Comparison of ENCODE assay signal across 21 cellular contexts in genomic region chr3:151204530-151205401, GRCh38. TPM values are rescaled to one million over a fixed set of nuclear protein-coding genes. Genes with fewer than 3 reads are reported as not detected.
DNase-seq lines count a peak whose midpoint lies in the region; ATAC-seq and TF ChIP-seq lines count a peak whose summit lies in the region.
"Had no signal": no experiment of that assay in that cellular context is flagged by ENCODE, and none has a peak within 500 bp of the region (broad histone marks: within the 10 kb centered on the region; RNA-seq: fewer than 3 reads in every experiment).

No MANE protein-coding gene starts in this region.

- CTCF ChIA-PET in CD8-positive, alpha-beta T cell (lab: Charles Lee): interaction anchor here (1.3 to 4.5 kb wide), 4 partner anchors 22 to 78 kb away, joined by 3 to 21 read pairs (median 11); no protein-coding TSS in a partner anchor

- H4K20me1 ChIP-seq in GM23338 (replicated peaks; ENCODE audit: insufficient read depth): no peaks in the 10 kb centered on the region

- no peaks in the 10 kb centered on the region for H3K36me3 ChIP-seq in CD8-positive, alpha-beta T cell (ENCODE audit: insufficient read depth, low read length)
- H3K36me3 ChIP-seq in GM23338 (ENCODE audit: insufficient read depth): no peaks in the 10 kb centered on the region
- no peaks in the 10 kb centered on the region for H3K36me3 ChIP-seq in mucosa of rectum (ENCODE audit: control insufficient read depth in 2 of 2, insufficient read depth in 2 of 2, low read length in 2 of 2)
- no peaks in the 10 kb centered on the region for H3K36me3 ChIP-seq in psoas muscle (ENCODE audit: insufficient read depth in 1 of 2, low read depth in 1 of 2)
- H3K36me3 ChIP-seq: heart right ventricle, SJSA1 had no signal

- H3K27me3 ChIP-seq in CD8-positive, alpha-beta T cell (ENCODE audit: insufficient read depth, low read length): no peaks in the 10 kb centered on the region
- H3K27me3 ChIP-seq in GM23338 (ENCODE audit: insufficient read depth): no peaks in the 10 kb centered on the region
- H3K27me3 ChIP-seq in mucosa of rectum (ENCODE audit: control insufficient read depth in 2 of 2, insufficient read depth in 2 of 2, low read length in 2 of 2): no peaks in the 10 kb centered on the region
- H3K27me3 ChIP-seq in psoas muscle (ENCODE audit: insufficient read depth in 3 of 3, low read length in 2 of 3): no peaks in the 10 kb centered on the region
- H3K27me3 ChIP-seq: heart right ventricle had no signal

- peaks cover 57% of the 10 kb centered on the region for H3K4me1 ChIP-seq in CD8-positive, alpha-beta T cell (ENCODE audit: insufficient read depth, low read length)
- peaks cover 4% of the 10 kb centered on the region; the same call in 1 of the 2 replicates for H3K4me1 ChIP-seq in GM23338 (ENCODE audit: insufficient read depth)
- no peaks in the 10 kb centered on the region for H3K4me1 ChIP-seq in mucosa of rectum (ENCODE audit: control insufficient read depth in 2 of 2, insufficient read depth in 2 of 2, low read length in 2 of 2)
- H3K4me1 ChIP-seq in psoas muscle: no peaks in the 10 kb centered on the region

- H3K27ac Mint-ChIP-seq in CD8-positive, alpha-beta T cell: peak overlapping the region; percentile 91
- 0 out of 2 replicates have a peak overlapping the region, but pooled peaks have one; percentile 18 for H3K27ac Mint-ChIP-seq in GM23338
- peak overlapping the region; percentile 94 for H3K27ac Mint-ChIP-seq in activated T-helper 2 cell treated with anti-CD3 and anti-CD28 coated beads, Interferon-gamma antibody, Interleukin-2, Interleukin-4, amounts not matched to agents 10 μg/mL and 5 μg/mL and 100 μg/mL, durations not matched to agents 14 hours and 24 hours and 36 hours
- H3K27ac Mint-ChIP-seq: B cell, memory B cell had no signal

- H3K4me1 Mint-ChIP-seq in CD8-positive, alpha-beta T cell (ENCODE audit: low read depth): peaks cover 78% of the 10 kb centered on the region
- H3K4me1 Mint-ChIP-seq in GM23338: peaks cover 11% of the 10 kb centered on the region
- peaks cover 51% of the 10 kb centered on the region for H3K4me1 Mint-ChIP-seq in activated T-helper 2 cell treated with anti-CD3 and anti-CD28 coated beads, Interferon-gamma antibody, Interleukin-2, Interleukin-4, amounts not matched to agents 10 μg/mL and 5 μg/mL and 100 μg/mL, durations not matched to agents 14 hours and 24 hours and 36 hours (ENCODE audit: low read depth)
- H3K4me1 Mint-ChIP-seq: B cell had no signal

- H3K9me2 ChIP-seq in GM23338 (ENCODE audit: insufficient read depth): no peaks in the 10 kb centered on the region

- TF ChIP-seq CTCF in CD8-positive, alpha-beta T cell (IDR thresholded peaks at IDR 0.05): no peak
- TF ChIP-seq CTCF in GM23338 (conservative IDR thresholded peaks at IDR 0.05; ENCODE audit: low read depth in 2 of 2) (no peak), psoas muscle (IDR thresholded peaks at IDR 0.05) (no peak)

- POLR2A ChIA-PET in CD8-positive, alpha-beta T cell (lab: Charles Lee): no interaction called here

- peaks cover 8% of the 10 kb centered on the region for H3K36me3 Mint-ChIP-seq in CD8-positive, alpha-beta T cell
- H3K36me3 Mint-ChIP-seq in GM23338 (ENCODE audit: low read depth): no peaks in the 10 kb centered on the region
- peaks cover 39% of the 10 kb centered on the region for H3K36me3 Mint-ChIP-seq in activated T-helper 2 cell treated with anti-CD3 and anti-CD28 coated beads, Interferon-gamma antibody, Interleukin-2, Interleukin-4, amounts not matched to agents 10 μg/mL and 5 μg/mL and 100 μg/mL, durations not matched to agents 14 hours and 24 hours and 36 hours (ENCODE audit: low read depth)
- H3K36me3 Mint-ChIP-seq: memory B cell had no signal

- peak overlapping the region; percentile 12 for H3K27ac ChIP-seq in CD8-positive, alpha-beta T cell (ENCODE audit: low read depth, low read length)
- H3K27ac ChIP-seq in GM23338 (ENCODE audit: low read depth) (no peak overlapping the region), mucosa of rectum (ENCODE audit: low read depth in 2 of 2, low read length in 2 of 2) (peak overlapping the region; percentile 8 to 11), psoas muscle (no peak overlapping the region)
- H3K27ac ChIP-seq: SJSA1 had no signal

- H3K4me3 ChIP-seq in CD8-positive, alpha-beta T cell (ENCODE audit: low read depth, low read length): no peak overlapping the region
- no peak overlapping the region for H3K4me3 ChIP-seq in GM23338
- no peak overlapping the region for H3K4me3 ChIP-seq in mucosa of rectum (ENCODE audit: low read length in 2 of 2)
- no peak overlapping the region for H3K4me3 ChIP-seq in psoas muscle
- H3K4me3 ChIP-seq: heart right ventricle, SJSA1 had no signal

- peak overlapping the region; percentile 68 for H3K4me3 Mint-ChIP-seq in CD8-positive, alpha-beta T cell
- no peak overlapping the region for H3K4me3 Mint-ChIP-seq in GM23338
- peak overlapping the region; percentile 67 for H3K4me3 Mint-ChIP-seq in activated T-helper 2 cell treated with anti-CD3 and anti-CD28 coated beads, Interferon-gamma antibody, Interleukin-2, Interleukin-4, amounts not matched to agents 10 μg/mL and 5 μg/mL and 100 μg/mL, durations not matched to agents 14 hours and 24 hours and 36 hours (ENCODE audit: low read depth)
- H3K4me3 Mint-ChIP-seq: B cell, memory B cell had no signal

- in situ Hi-C loops in ACHN (cut with HindIII; ENCODE audit: low pct_ligation_motif_present, low pct_unique_long_range_greater_than_20kb, low sequenced_read_pairs): no loop called here

- H3K9me3 Mint-ChIP-seq in CD8-positive, alpha-beta T cell: no peaks in the 10 kb centered on the region
- H3K9me3 Mint-ChIP-seq in GM23338: no peaks in the 10 kb centered on the region
- H3K9me3 Mint-ChIP-seq in activated T-helper 2 cell treated with anti-CD3 and anti-CD28 coated beads, Interferon-gamma antibody, Interleukin-2, Interleukin-4, amounts not matched to agents 10 μg/mL and 5 μg/mL and 100 μg/mL, durations not matched to agents 14 hours and 24 hours and 36 hours: no peaks in the 10 kb centered on the region
- H3K9me3 Mint-ChIP-seq: memory B cell had no signal

- no peaks in the 10 kb centered on the region for H3K9me3 ChIP-seq in CD8-positive, alpha-beta T cell (ENCODE audit: low read length)
- H3K9me3 ChIP-seq in mucosa of rectum (ENCODE audit: control insufficient read depth in 2 of 2, low read length in 2 of 2): no peaks in the 10 kb centered on the region
- no peaks in the 10 kb centered on the region for H3K9me3 ChIP-seq in psoas muscle
- H3K9me3 ChIP-seq: heart right ventricle, SJSA1 had no signal

- DNase-seq in CD8-positive, alpha-beta T cell: no peak
- no peak for DNase-seq in GM23338 (ENCODE audit: low spot score)
- DNase-seq in activated T-helper 2 cell treated with anti-CD3 and anti-CD28 coated beads, Interferon-gamma antibody, Interleukin-2, Interleukin-4, amounts not matched to agents 10 μg/mL and 5 μg/mL and 100 μg/mL, durations not matched to agents 14 hours and 24 hours and 36 hours (ENCODE audit: low spot score): no peak
- no peak for DNase-seq in psoas muscle
- DNase-seq in NCI-H187 (lab: John Stamatoyannopoulos, UW): no peak
- DNase-seq in HUDEP-2 (lab: John Stamatoyannopoulos, UW; ENCODE audit: unreplicated experiment in 76 of 76): no peak
- DNase-seq in ACHN: no peak
- DNase-seq: caudate nucleus; effector CD4-positive, alpha-beta T cell; GOT3; heart right ventricle; NCI-H1930; trophoblast cell had no signal

- no peaks in the 10 kb centered on the region for H3K27me3 Mint-ChIP-seq in CD8-positive, alpha-beta T cell (ENCODE audit: low read depth)
- peaks cover 3% of the 10 kb centered on the region for H3K27me3 Mint-ChIP-seq in GM23338 (ENCODE audit: insufficient read depth, low read depth, poor library complexity)
- no peaks in the 10 kb centered on the region for H3K27me3 Mint-ChIP-seq in activated T-helper 2 cell treated with anti-CD3 and anti-CD28 coated beads, Interferon-gamma antibody, Interleukin-2, Interleukin-4, amounts not matched to agents 10 μg/mL and 5 μg/mL and 100 μg/mL, durations not matched to agents 14 hours and 24 hours and 36 hours (ENCODE audit: low read depth)

- no peaks in the 10 kb centered on the region for H3K79me2 ChIP-seq in GM23338 (replicated peaks; ENCODE audit: insufficient read depth)

- ATAC-seq in CD8-positive, alpha-beta T cell: no peak
- ATAC-seq in GM23338 (no peak), psoas muscle (no peak)
- ATAC-seq: heart right ventricle had no signal

- no peak overlapping the region for H2AFZ ChIP-seq in GM23338

- H3F3A ChIP-seq in GM23338 (replicated peaks; ENCODE audit: low read depth): no peaks in the 10 kb centered on the region

- WGBS in psoas muscle, 3 donors: 87 to 91% (median 89%) methylated on average over 3 of the region's 3 CpGs

- H3K4me2 ChIP-seq in GM23338: no peak overlapping the region

- intact Hi-C loops in CD8-positive, alpha-beta T cell (cut with DNase I, micrococcal nuclease): loop anchor here (1.0 to 10.0 kb wide), 7 partner anchors 23 to 1960 kb away; partner anchors contain the start of genes EIF2A (in 1 of the 2), RAP2B (in 1 of the 2), SERP1 (in 1 of the 2) and SIAH2 (in 1 of the 2)
- intact Hi-C loops in activated T-helper 2 cell treated with anti-CD3 and anti-CD28 coated beads, Interferon-gamma antibody, Interleukin-2, Interleukin-4, amounts not matched to agents 10 μg/mL and 5 μg/mL and 100 μg/mL, durations not matched to agents 14 hours and 24 hours and 36 hours (cut with micrococcal nuclease): loop anchor here (1.0 to 10.0 kb wide), 6 partner anchors 64 to 1960 kb away; partner anchors contain the start of gene RAP2B
- intact Hi-C loops in psoas muscle (cut with DNase I): no loop called here

- H3K9ac ChIP-seq in mucosa of rectum (ENCODE audit: low read depth in 1 of 2, low read length in 2 of 2): no peak overlapping the region

TF ChIP-seq in GM23338, 12 proteins besides CTCF, POLR2A, EP300 and RAD21 (continues in another document):
- TF ChIP-seq EZH2phosphoT487 (IDR thresholded peaks at IDR 0.05; ENCODE audit: unreplicated experiment): no peak

RNA-seq across cellular contexts. Expression of gene GPR171, which starts 1.8 kb away (rescaled TPM):
- 10 to 100 TPM; 11.5 to 13.4 TPM for total RNA-seq in CD8-positive, alpha-beta T cell
- total RNA-seq in GM23338 (2014; rRNA removed; shearing (Covaris generic)): not detected in 2 replicates
- polyA plus RNA-seq in GM23338 (2016; fragmentation: Nextera tagmentation; extraction: Ambion mirVana) (2.4 and 3.4 TPM in 2 replicates), psoas muscle (under 1 TPM in 2 of 3 donors, not detected in 1; 0.05 to 0.10 TPM)
- total RNA-seq in activated T-helper 2 cell treated with anti-CD3 and anti-CD28 coated beads, Interferon-gamma antibody, Interleukin-2, Interleukin-4, amounts not matched to agents 10 μg/mL and 5 μg/mL and 100 μg/mL, durations not matched to agents 14 hours and 24 hours and 36 hours: 232 TPM in 2 replicates
- total RNA-seq in psoas muscle: under 1 TPM in 2 of 4 donors, not detected in 2; 0.13 to 0.27 TPM
- total RNA-seq: fibroblast of lung, NCI-H460, pulmonary artery endothelial cell, SJSA1 had no signal
- polyA plus RNA-seq: fibroblast of lung, neural cell had no signal

Comparison
In these comparisons a context has a peak if more than half of its experiments do, and no peak if none do; other contexts are left out.
1. H3K27ac ChIP-seq: peak in CD8-positive, alpha-beta T cell (single experiment) and mucosa of rectum (2 of 2); none in GM23338 (single experiment) and psoas muscle (single experiment).
2. H3K27ac Mint-ChIP-seq: peak in every context shown above with its lines; median percentile 94 in activated T-helper 2 cell treated with anti-CD3 and anti-CD28 coated beads, Interferon-gamma antibody, Interleukin-2, Interleukin-4, amounts not matched to agents 10 μg/mL and 5 μg/mL and 100 μg/mL, durations not matched to agents 14 hours and 24 hours and 36 hours; 91 in CD8-positive, alpha-beta T cell; 18 in GM23338.
3. RNA of gene GPR171, which starts 1.8 kb away (total RNA-seq): 232 TPM in activated T-helper 2 cell treated with anti-CD3 and anti-CD28 coated beads, Interferon-gamma antibody, Interleukin-2, Interleukin-4, amounts not matched to agents 10 μg/mL and 5 μg/mL and 100 μg/mL, durations not matched to agents 14 hours and 24 hours and 36 hours; 11.5 to 13.4 TPM in CD8-positive, alpha-beta T cell, 0.13 to 0.27 TPM in psoas muscle and not detected in GM23338; every median in the first group is over 10 times any median in the second.
4. intact Hi-C loops: an anchor here in CD8-positive, alpha-beta T cell (1.0 to 10.0 kb wide) and activated T-helper 2 cell treated with anti-CD3 and anti-CD28 coated beads, Interferon-gamma antibody, Interleukin-2, Interleukin-4, amounts not matched to agents 10 μg/mL and 5 μg/mL and 100 μg/mL, durations not matched to agents 14 hours and 24 hours and 36 hours (1.0 to 10.0 kb wide); none called in psoas muscle.